In the genomic region with DNA sequence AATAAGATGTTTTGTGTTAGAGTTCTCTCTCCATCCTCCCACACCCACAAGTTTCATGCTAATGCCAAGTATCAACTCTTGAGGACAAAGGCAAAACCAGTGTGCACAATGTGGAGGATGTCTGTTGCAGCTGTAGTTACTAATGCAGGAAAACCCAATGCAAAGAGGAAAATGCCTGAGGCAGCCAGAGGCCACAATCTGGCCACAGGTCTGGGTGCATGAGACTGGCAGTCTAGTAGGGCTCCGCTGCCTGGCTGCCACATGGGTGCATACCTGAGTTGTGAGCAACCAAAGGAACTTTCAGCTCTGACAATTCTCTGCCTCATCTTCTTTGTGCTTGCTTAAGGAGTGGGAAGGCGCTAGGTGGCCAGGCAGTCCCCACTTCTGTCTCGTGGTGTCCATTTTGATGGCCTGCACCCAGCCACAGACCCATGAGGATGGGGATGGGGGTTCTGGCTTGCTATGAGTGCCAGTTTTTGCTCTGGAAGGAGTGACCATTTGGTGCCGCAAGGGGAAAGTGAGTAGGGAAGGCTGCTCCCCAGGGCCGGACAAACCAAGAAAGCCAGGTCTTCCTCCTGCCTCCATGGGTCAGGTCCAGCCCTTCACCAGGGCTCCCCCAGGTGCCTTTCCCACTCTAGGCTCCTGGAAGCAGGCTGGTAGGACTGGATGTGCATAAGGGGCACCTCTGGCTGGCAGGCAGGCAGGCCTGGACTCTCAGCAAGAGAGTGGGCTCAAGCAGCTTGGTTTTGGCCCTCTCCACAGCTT, we compare ENCODE assay signal across 2 cellular contexts.
TF ChIP-seq lines count a peak whose summit lies in the region.

No MANE protein-coding gene starts in this region.

TF ChIP-seq in endothelial cell of umbilical vein, 7 proteins besides CTCF, POLR2A, EP300 and RAD21:
- TF ChIP-seq POLR2AphosphoS5 (IDR thresholded peaks at IDR 0.05; ENCODE audit: insufficient read depth, low read depth, low read length): no peak
- no peak for TF ChIP-seq GATA2 (IDR thresholded peaks at IDR 0.05; ENCODE audit: insufficient read depth, insufficient read length, low read depth, low read length)
- no peak for TF ChIP-seq FOS (IDR thresholded peaks at IDR 0.05; ENCODE audit: borderline replicate concordance, insufficient read depth, low read length)
- TF ChIP-seq MYC (IDR thresholded peaks at IDR 0.05; ENCODE audit: low read depth, low read length): no peak
- TF ChIP-seq EZH2 (IDR thresholded peaks at IDR 0.05; ENCODE audit: borderline replicate concordance, low read depth, low read length, severe bottlenecking): no peak
- TF ChIP-seq, protein P1, sequence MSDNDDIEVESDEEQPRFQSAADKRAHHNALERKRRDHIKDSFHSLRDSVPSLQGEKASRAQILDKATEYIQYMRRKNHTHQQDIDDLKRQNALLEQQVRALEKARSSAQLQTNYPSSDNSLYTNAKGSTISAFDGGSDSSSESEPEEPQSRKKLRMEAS (IDR thresholded peaks at IDR 0.05; ENCODE audit: insufficient read depth, insufficient read length): no peak
- no peak for TF ChIP-seq JUN (IDR thresholded peaks at IDR 0.05; ENCODE audit: borderline replicate concordance, insufficient read depth, insufficient read length, low read depth)
TF ChIP-seq in endothelial cell of umbilical vein: peak in this region for 0.

TF ChIP-seq in HEK293T, 16 proteins besides CTCF, POLR2A, EP300 and RAD21:
- TF ChIP-seq FOXM1 (IDR thresholded peaks at IDR 0.05; ENCODE audit: borderline replicate concordance) (no peak), SP1 (IDR thresholded peaks at IDR 0.05) (no peak), TARDBP (IDR thresholded peaks at IDR 0.05) (no peak), LEF1 (IDR thresholded peaks at IDR 0.05; ENCODE audit: borderline replicate concordance) (no peak)
